In the genomic region with DNA sequence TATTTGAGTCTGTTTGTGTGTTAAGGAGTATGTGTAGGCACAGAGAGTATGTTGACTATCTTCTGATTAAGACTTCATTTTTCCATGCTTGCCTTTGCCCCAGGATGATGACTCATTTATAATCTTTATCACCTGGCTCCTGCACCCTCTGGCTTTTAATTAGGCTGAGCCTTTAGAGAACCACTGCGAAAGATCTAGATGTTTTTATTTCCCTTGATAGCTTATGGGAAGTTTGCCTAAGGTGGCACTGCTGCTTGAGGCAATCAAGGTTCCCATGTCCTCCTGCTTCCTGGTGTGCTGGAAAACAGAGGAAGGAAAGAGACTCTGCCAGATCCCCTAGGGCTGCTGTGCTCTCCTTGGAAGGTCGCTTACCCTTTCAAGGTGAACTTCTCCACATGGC, we compare ENCODE assay signal across 15 cellular contexts.
DNase-seq lines count a peak whose midpoint lies in the region; FAIRE-seq and TF ChIP-seq lines count a peak whose summit lies in the region.
"Had no signal": no experiment of that assay in that cellular context is flagged by ENCODE, and none has a peak within 500 bp of the region (broad histone marks: within the 10 kb centered on the region; RNA-seq: fewer than 3 reads in every experiment).

No MANE protein-coding gene starts in this region.

- peak; percentile 25 for DNase-seq in H4 (ENCODE audit: low spot score)
- peak; percentile 3 for DNase-seq in UCSD-AML1 (lab: John Stamatoyannopoulos, UW; ENCODE audit: unreplicated experiment)
- DNase-seq in fibroblast of mammary gland (ENCODE audit: low read depth) = peak; percentile 3
- peak; percentile 96 for DNase-seq in small intestine
- no peak for DNase-seq in foreskin melanocyte
- DNase-seq in islet precursor cell = no peak
- DNase-seq in GM12891 (ENCODE audit: insufficient read length, low spot score) = no peak
- DNase-seq: activated T-cell treated with anti-CD3 and anti-CD28 coated beads, Interleukin-2, amount 50 U/mL, for 48 hours; cerebellar nuclear complex; MM.1S; NCI-H82; SHP77 had no signal

- no peaks in the 10 kb centered on the region for H3K9me3 ChIP-seq in small intestine (ENCODE audit: control insufficient read depth, low read depth)
- H3K9me3 ChIP-seq: BLaER1 had no signal

- TF ChIP-seq CTCF in fibroblast of mammary gland (conservative IDR thresholded peaks at IDR 0.05; ENCODE audit: control insufficient read depth, insufficient read depth, low read depth, low read length) = no peak

- H3K27ac ChIP-seq in small intestine (ENCODE audit: low read depth in 1 of 2, low read length in 1 of 2) = peak overlapping the region; percentile 82 to 86
- H3K27ac ChIP-seq: BLaER1 had no signal

- no peaks in the 10 kb centered on the region for H3K27me3 ChIP-seq in small intestine (ENCODE audit: control insufficient read depth in 2 of 2, insufficient read depth in 2 of 2, low read length in 2 of 2)
- H3K27me3 ChIP-seq: BLaER1 had no signal

- no peak for TF ChIP-seq POLR2A in GM12891 (IDR thresholded peaks at IDR 0.05; ENCODE audit: low read depth, low read length)

- peaks cover 0 to 2% of the 10 kb centered on the region in 2 donors for H3K4me1 ChIP-seq in small intestine (ENCODE audit: control insufficient read depth in 2 of 2, insufficient read depth in 1 of 2, low read depth in 1 of 2, low read length in 1 of 2)
- H3K4me1 ChIP-seq: BLaER1 had no signal

- no peaks in the 10 kb centered on the region for H3K36me3 ChIP-seq in small intestine (ENCODE audit: control insufficient read depth in 2 of 2, insufficient read depth in 2 of 2, low read length in 2 of 2)
- H3K36me3 ChIP-seq: BLaER1 had no signal

- 9 to 49% (median 27%) methylated on average over 2 of the region's 2 CpGs for WGBS in small intestine, 3 donors

- FAIRE-seq in small intestine (lab: Jason Lieb, UNC) (peak; percentile 78), GM12891 (lab: Jason Lieb, UNC) (no peak)
- FAIRE-seq: HTR-8/SVneo had no signal

- no peak overlapping the region for H3K4me3 ChIP-seq in fibroblast of mammary gland (ENCODE audit: control insufficient read depth, low read depth, low read length)
- no peak overlapping the region for H3K4me3 ChIP-seq in small intestine (ENCODE audit: low read depth in 1 of 2, low read length in 2 of 2)
- H3K4me3 ChIP-seq: BLaER1, lung had no signal

TF ChIP-seq in GM12891, 5 proteins besides CTCF, POLR2A, EP300 and RAD21:
- TF ChIP-seq TAF1 (IDR thresholded peaks at IDR 0.05; ENCODE audit: low read depth, low read length) (no peak), POU2F2 (IDR thresholded peaks at IDR 0.05; ENCODE audit: low read depth, low read length) (no peak), PAX5 (IDR thresholded peaks at IDR 0.05; ENCODE audit: insufficient read depth, low read length, severe bottlenecking) (no peak), POLR2AphosphoS5 (IDR thresholded peaks at IDR 0.05; ENCODE audit: low read depth, low read length) (no peak), SPI1 (IDR thresholded peaks at IDR 0.05; ENCODE audit: low read depth, low read length) (no peak)

Comparison
In these comparisons a context has a peak if more than half of its experiments do, and no peak if none do; other contexts are left out.
1. DNase-seq: peak in H4 (single experiment), UCSD-AML1 (single experiment), fibroblast of mammary gland (single experiment) and small intestine (single experiment); none in foreskin melanocyte (single experiment), islet precursor cell (single experiment) and GM12891 (single experiment).